27 cellular contexts compared by ENCODE assay signal in genomic region chr2:63195310-63195709, GRCh38.
"Had no signal": no experiment of that assay in that cellular context is flagged by ENCODE, and none has a peak within 500 bp of the region (broad histone marks: within the 10 kb centered on the region; RNA-seq: fewer than 3 reads in every experiment).

No MANE protein-coding gene starts in this region.

- H3K36me3 ChIP-seq: stomach, suprapubic skin, thoracic aorta, thyroid gland, tibial artery, transverse colon, upper lobe of left lung, upper lobe of right lung, uterus, vagina had no signal

- FAIRE-seq: urothelium cell line had no signal

- H3K4me1 ChIP-seq: stomach, suprapubic skin, testis, thyroid gland, tibial artery, tibial nerve, transverse colon, upper lobe of left lung, upper lobe of right lung, uterus, vagina had no signal

- H3K27me3 ChIP-seq: stomach, suprapubic skin, testis, thyroid gland, tibial artery, tibial nerve, transverse colon, upper lobe of left lung, upper lobe of right lung, uterus, vagina had no signal

- ATAC-seq: stimulated activated effector memory CD8-positive, alpha-beta T cell treated with anti-CD3 and anti-CD28 coated beads, Interleukin-12 subunit alpha, Interleukin-12 subunit beta, amount 100 ng/mL, for 72 hours; stimulated activated memory B cell treated with anti-CD40 and anti-IgM and Interleukin-4, amounts not matched to agents 10 μg/mL and 1 μg/mL and 100 μg/mL, for 72 hours; stimulated activated naive B cell treated with anti-CD40 and anti-IgM and Interleukin-4, amounts not matched to agents 10 μg/mL and 1 μg/mL and 100 μg/mL, for 72 hours; stimulated activated naive CD8-positive, alpha-beta T cell treated with anti-CD3 and anti-CD28 coated beads, Interleukin-15, amount 100 ng/mL, for 72 hours; stimulated activated naive CD8-positive, alpha-beta T cell treated with anti-CD3 and anti-CD28 coated beads, Interleukin-15, Interleukin-2, amounts not matched to agents 100 U/mL and 50 U/mL, for 24 hours; upper lobe of right lung had no signal

- H3K4me3 ChIP-seq: stomach, suprapubic skin, testis, thoracic aorta, thyroid gland, tibial artery, tibial nerve, transverse colon, upper lobe of left lung, upper lobe of right lung, uterus, vagina had no signal

- DNase-seq: stimulated activated CD4-positive, alpha-beta T cell treated with anti-CD3 and anti-CD28 coated beads, Interleukin-2, amount 100 ng/mL, for 48 hours; stimulated activated CD4-positive, alpha-beta T cell treated with anti-CD3 and anti-CD28 coated beads, Interleukin-4, amount 100 ng/mL, for 1 hour; stimulated activated CD4-positive, alpha-beta T cell treated with anti-CD3 and anti-CD28 coated beads, Interleukin-4, amount 100 ng/mL, for 24 hours; stimulated activated CD4-positive, alpha-beta T cell treated with anti-CD3 and anti-CD28 coated beads, Interleukin-4, amount 100 ng/mL, for 4 hours; stimulated activated CD8-positive, alpha-beta memory T cell treated with anti-CD3 and anti-CD28 coated beads, Interleukin-4, amount 100 ng/mL, for 48 hours; stimulated activated naive B cell treated with anti-CD40 and anti-IgM and Interleukin-4, amounts not matched to agents 10 μg/mL and 1 μg/mL and 100 μg/mL, for 72 hours; stimulated activated naive CD4-positive, alpha-beta T cell; stimulated activated naive CD4-positive, alpha-beta T cell treated with Interleukin-2 at 50 U/mL for 16 hours; stimulated activated naive CD8-positive, alpha-beta T cell treated with anti-CD3 and anti-CD28 coated beads, Interleukin-15, amount 100 ng/mL, for 72 hours; stimulated activated naive CD8-positive, alpha-beta T cell treated with anti-CD3 and anti-CD28 coated beads, Interleukin-15, Interleukin-2, amounts not matched to agents 100 U/mL and 50 U/mL, for 24 hours; stomach; substantia nigra; testis; thyroid gland; tibial artery; transverse colon; trophoblast cell; upper lobe of left lung; upper lobe of right lung; uterus had no signal

- H3K27ac ChIP-seq: stomach, suprapubic skin, testis, thoracic aorta, thyroid gland, tibial artery, tibial nerve, transverse colon, upper lobe of left lung, upper lobe of right lung, uterus, vagina had no signal

- H3K9me3 ChIP-seq: stomach, testis, thoracic aorta, thyroid gland, tibial artery, transverse colon, upper lobe of left lung, upper lobe of right lung, uterus, vagina had no signal
